Comparison of ENCODE assay signal across 8 cellular contexts in the genomic region with DNA sequence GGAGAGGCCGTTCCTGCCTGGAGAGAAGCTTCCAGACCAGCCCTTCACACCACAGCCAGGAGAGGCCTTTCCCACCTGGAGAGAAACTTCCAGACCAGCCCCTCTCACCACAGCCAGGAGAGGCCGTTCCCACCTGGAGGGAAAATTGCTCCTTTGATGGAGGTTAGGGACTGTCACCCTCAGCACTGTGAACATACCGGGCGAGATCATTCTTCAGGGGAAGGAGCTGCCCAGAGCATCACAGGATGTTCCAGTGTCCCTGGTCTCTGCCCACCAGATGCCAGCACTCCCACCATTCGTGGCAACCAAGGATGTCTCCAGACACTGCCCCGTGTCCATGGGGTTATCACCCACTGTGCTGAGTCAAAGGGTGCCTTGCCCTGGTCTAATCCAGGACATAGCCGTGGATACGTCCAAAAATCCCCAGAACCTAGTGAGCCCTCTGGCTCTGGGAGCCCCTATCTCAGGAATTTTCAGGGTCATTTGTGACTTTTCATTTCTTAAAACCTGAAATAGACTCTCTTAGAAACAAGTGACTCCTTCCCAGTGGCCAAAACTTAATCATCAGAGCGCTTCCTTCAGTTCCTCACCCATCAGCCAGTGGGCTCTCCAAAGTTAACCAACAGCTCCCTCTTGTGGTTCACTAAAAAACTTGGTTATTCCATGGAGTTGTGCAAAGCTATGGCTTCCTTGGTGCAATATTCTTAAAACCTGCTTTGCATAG.
A peak's percentile ranks its signal among the peaks of the same experiment; 100 is the strongest.
DNase-seq lines count a peak whose midpoint lies in the region; ATAC-seq, FAIRE-seq and TF ChIP-seq lines count a peak whose summit lies in the region.

No MANE protein-coding gene starts in this region.

- H3K4me3 ChIP-seq in GM12878 (no peak overlapping the region), spleen (no peak overlapping the region)

- TF ChIP-seq EP300 in GM12878 (IDR thresholded peaks at IDR 0.05; ENCODE audit: borderline replicate concordance in 1 of 2, control insufficient read depth in 1 of 2, low read depth in 2 of 2, low read length in 2 of 2) = no peak

- H2AFZ ChIP-seq in GM12878 (ENCODE audit: control insufficient read depth, low read depth, low read length) = no peak overlapping the region

- CTCF ChIA-PET in GM12878 (lab: Yijun Ruan, JAX) = interaction anchor here (0.6 to 1.9 kb wide), 12 partner anchors 9 to 1340 kb away, joined by 3 to 9 read pairs (median 3); no protein-coding TSS in a partner anchor

- POLR2A ChIA-PET in GM12878 (lab: Charles Lee) = interaction anchor here (1.1 kb wide), 1 partner anchor 9 kb away, joined by 3 read pairs; no protein-coding TSS in a partner anchor

- TF ChIP-seq POLR2A in GM12878 (IDR thresholded peaks at IDR 0.05; ENCODE audit: low read depth, low read length) (no peak), spleen (IDR thresholded peaks at IDR 0.05) (no peak)

- TF ChIP-seq CTCF in GM12878 (IDR thresholded peaks at IDR 0.05 in 2 of 3, conservative IDR thresholded peaks at IDR 0.05 in 1 of 3; ENCODE audit: control insufficient read depth in 2 of 3, extremely low read depth in 1 of 3, insufficient read depth in 1 of 3, low read depth in 3 of 3, low read length in 3 of 3) (peak; percentile 55 to 74 (median 69); a peak in 5 of 6 replicates), spleen (IDR thresholded peaks at IDR 0.05 in 8 of 11, conservative IDR thresholded peaks at IDR 0.05 in 3 of 11) (peak in 10 of 11 experiments; percentile 20 to 69 (median 55))

- in situ Hi-C loops in GM12878 (cut with MboI) = loop anchor here (10.0 kb wide), 3 partner anchors 408 to 1328 kb away; no protein-coding TSS in a partner anchor

- no peak overlapping the region for H3K4me3 Mint-ChIP-seq in activated CD4-positive, alpha-beta T cell treated with anti-CD3 and anti-CD28 coated beads, Interleukin-2, amount 10 ng/mL, durations not matched to agents 24 days and 14 days

- H3K27ac ChIP-seq in GM12878 (ENCODE audit: control insufficient read depth, insufficient read depth) (no peak overlapping the region), spleen (no peak overlapping the region)

- H3K4me1 ChIP-seq in GM12878 (ENCODE audit: control insufficient read depth, insufficient read depth, low read length) = no peaks in the 10 kb centered on the region
- H3K4me1 ChIP-seq in spleen = no peaks in the 10 kb centered on the region

- peak; percentile 91 for TF ChIP-seq RAD21 in GM12878 (IDR thresholded peaks at IDR 0.05; ENCODE audit: insufficient read depth, low read depth, low read length)

- no TSS peak for BruUV-seq in GM12878 (replicated peaks; lab: Mats Ljungman, UMichigan)

- no peak overlapping the region for H3K4me2 ChIP-seq in GM12878 (ENCODE audit: control insufficient read depth, insufficient read depth)

- RAD21 ChIA-PET in GM12878 (lab: Charles Lee; ENCODE audit: unreplicated experiment) = interaction anchor here (0.6 to 1.4 kb wide), 3 partner anchors 10 to 1135 kb away, joined by 3 read pairs; no protein-coding TSS in a partner anchor

- FAIRE-seq in GM12878 (lab: Jason Lieb, UNC) = peak; percentile 64

- ATAC-seq in HG03095 (IDR thresholded peaks at IDR 0.05; ENCODE audit: unreplicated experiment) = peak; percentile 77
- peak; percentile 92 for ATAC-seq in GM12878
- no peak for ATAC-seq in HG02870 (IDR thresholded peaks at IDR 0.05; ENCODE audit: unreplicated experiment)

- H3K9me3 ChIP-seq in GM12878 (replicated peaks; ENCODE audit: control insufficient read depth, insufficient read depth, low read length) (no peaks in the 10 kb centered on the region; the same call in 2 of the 3 replicates), spleen (peaks cover 0 to 10% (median 2%) of the 10 kb centered on the region in 8 donors)

- 33% methylated on average over 9 of the region's 9 CpGs for WGBS in GM12878 (ENCODE audit: insufficient coverage, insufficient replicate concordance, low lambda C conversion rate, missing lambda C conversion rate)
- 70 to 83% (median 79%) methylated on average over 7 to 9 of the region's 9 CpGs for WGBS in spleen, 5 donors

- no peaks in the 10 kb centered on the region for H3K27me3 Mint-ChIP-seq in activated CD4-positive, alpha-beta T cell treated with anti-CD3 and anti-CD28 coated beads, Interleukin-2, amount 10 ng/mL, durations not matched to agents 24 days and 14 days

- no peaks in the 10 kb centered on the region for H3K79me2 ChIP-seq in GM12878 (ENCODE audit: control insufficient read depth, insufficient read depth, low read length)

- H3K36me3 Mint-ChIP-seq in activated CD4-positive, alpha-beta T cell treated with anti-CD3 and anti-CD28 coated beads, Interleukin-2, amount 10 ng/mL, durations not matched to agents 24 days and 14 days (ENCODE audit: low read depth) = no peaks in the 10 kb centered on the region

- H3K9me3 Mint-ChIP-seq in activated CD4-positive, alpha-beta T cell treated with anti-CD3 and anti-CD28 coated beads, Interleukin-2, amount 10 ng/mL, durations not matched to agents 24 days and 14 days = no peaks in the 10 kb centered on the region

- no peaks in the 10 kb centered on the region for H3K4me1 Mint-ChIP-seq in activated CD4-positive, alpha-beta T cell treated with anti-CD3 and anti-CD28 coated beads, Interleukin-2, amount 10 ng/mL, durations not matched to agents 24 days and 14 days

- no peak overlapping the region for H3K9ac ChIP-seq in GM12878 (ENCODE audit: control insufficient read depth, insufficient read depth, low read length)

- intact Hi-C loops in activated CD4-positive, alpha-beta T cell treated with anti-CD3 and anti-CD28 coated beads, Interleukin-2, amount 10 ng/mL, durations not matched to agents 24 days and 14 days (cut with micrococcal nuclease) = loop anchor here (5.0 kb wide), 2 partner anchors 815 to 1325 kb away; no protein-coding TSS in a partner anchor
- intact Hi-C loops in GM12878 (cut with micrococcal nuclease; ENCODE audit: unreplicated experiment) = loop anchor here (1.0 to 2.0 kb wide), 2 partner anchors 412 to 817 kb away; no protein-coding TSS in a partner anchor
- intact Hi-C loops in spleen (cut with DNase I; ENCODE audit: low total_unique reads) = loop anchor here (10.0 kb wide), 1 partner anchor 1318 kb away; no protein-coding TSS in a partner anchor

- H4K20me1 ChIP-seq in GM12878 (ENCODE audit: control insufficient read depth, insufficient read depth) = no peaks in the 10 kb centered on the region

- SMC1A ChIA-PET in GM12878 (lab: Charles Lee; ENCODE audit: uncharacterized antibody, unreplicated experiment) = interaction anchor here (0.6 to 0.7 kb wide), 2 partner anchors 174 to 347 kb away, joined by 3 read pairs; no protein-coding TSS in a partner anchor

- no peak overlapping the region for H3K27ac Mint-ChIP-seq in activated CD4-positive, alpha-beta T cell treated with anti-CD3 and anti-CD28 coated beads, Interleukin-2, amount 10 ng/mL, durations not matched to agents 24 days and 14 days

- no peaks in the 10 kb centered on the region for H3K27me3 ChIP-seq in GM12878 (replicated peaks in 1 of 2; ENCODE audit: control insufficient read depth in 2 of 2, insufficient read depth in 2 of 2, low read length in 1 of 2)
- H3K27me3 ChIP-seq in spleen (replicated peaks in 1 of 7) = peaks cover 0 to 10% (median 0%) of the 10 kb centered on the region in 7 donors

- H3K36me3 ChIP-seq in GM12878 (ENCODE audit: control insufficient read depth in 2 of 2, insufficient read depth in 2 of 2, low read length in 1 of 2) = no peaks in the 10 kb centered on the region; a peak in 2 of 4 replicates
- H3K36me3 ChIP-seq in spleen = peaks cover 0 to 23% (median 0%) of the 10 kb centered on the region in 6 donors

- peak; percentile 75 for DNase-seq in activated CD4-positive, alpha-beta T cell treated with anti-CD3 and anti-CD28 coated beads, Interleukin-2, amount 10 ng/mL, durations not matched to agents 24 days and 14 days
- DNase-seq in activated CD4-positive, alpha-beta T cell treated with anti-CD3 and anti-CD28 coated beads, Interleukin-2, amount 50 U/mL, for 4 hours = no peak
- DNase-seq in NCI-H510A treated with DMSO at 0.1 percent for 48 hours (lab: John Stamatoyannopoulos, UW) (peak; percentile 54), GM12878 (ENCODE audit: low read depth, low spot score) (no peak), iPS DF 19.7 (ENCODE audit: low read depth, low spot score) (peak; percentile 12), spleen (peak; percentile 54)

TF ChIP-seq in GM12878, 131 proteins besides CTCF, POLR2A, EP300 and RAD21:
- TF ChIP-seq IKZF1 (conservative IDR thresholded peaks at IDR 0.05) = no peak
- 0 out of 2 replicates have a peak, but pooled peaks have one; percentile 48 for TF ChIP-seq YY1 (IDR thresholded peaks at IDR 0.05; ENCODE audit: low read depth, low read length)
- TF ChIP-seq ZNF622 (IDR thresholded peaks at IDR 0.05) = no peak
- TF ChIP-seq TCF3 (IDR thresholded peaks at IDR 0.05; ENCODE audit: borderline replicate concordance, insufficient read depth, low read depth, low read length) = no peak
- TF ChIP-seq SMC3 (IDR thresholded peaks at IDR 0.05; ENCODE audit: borderline replicate concordance, low read length) = peak; percentile 67; the same call in 1 of the 2 replicates

Comparison
In these comparisons a context has a peak if more than half of its experiments do, and no peak if none do; other contexts are left out.
1. DNase-seq: peak in activated CD4-positive, alpha-beta T cell treated with anti-CD3 and anti-CD28 coated beads, Interleukin-2, amount 10 ng/mL, durations not matched to agents 24 days and 14 days (single experiment), NCI-H510A treated with DMSO at 0.1 percent for 48 hours (single experiment), iPS DF 19.7 (single experiment) and spleen (single experiment); none in activated CD4-positive, alpha-beta T cell treated with anti-CD3 and anti-CD28 coated beads, Interleukin-2, amount 50 U/mL, for 4 hours (0 of 2) and GM12878 (single experiment).